In the genomic region with DNA sequence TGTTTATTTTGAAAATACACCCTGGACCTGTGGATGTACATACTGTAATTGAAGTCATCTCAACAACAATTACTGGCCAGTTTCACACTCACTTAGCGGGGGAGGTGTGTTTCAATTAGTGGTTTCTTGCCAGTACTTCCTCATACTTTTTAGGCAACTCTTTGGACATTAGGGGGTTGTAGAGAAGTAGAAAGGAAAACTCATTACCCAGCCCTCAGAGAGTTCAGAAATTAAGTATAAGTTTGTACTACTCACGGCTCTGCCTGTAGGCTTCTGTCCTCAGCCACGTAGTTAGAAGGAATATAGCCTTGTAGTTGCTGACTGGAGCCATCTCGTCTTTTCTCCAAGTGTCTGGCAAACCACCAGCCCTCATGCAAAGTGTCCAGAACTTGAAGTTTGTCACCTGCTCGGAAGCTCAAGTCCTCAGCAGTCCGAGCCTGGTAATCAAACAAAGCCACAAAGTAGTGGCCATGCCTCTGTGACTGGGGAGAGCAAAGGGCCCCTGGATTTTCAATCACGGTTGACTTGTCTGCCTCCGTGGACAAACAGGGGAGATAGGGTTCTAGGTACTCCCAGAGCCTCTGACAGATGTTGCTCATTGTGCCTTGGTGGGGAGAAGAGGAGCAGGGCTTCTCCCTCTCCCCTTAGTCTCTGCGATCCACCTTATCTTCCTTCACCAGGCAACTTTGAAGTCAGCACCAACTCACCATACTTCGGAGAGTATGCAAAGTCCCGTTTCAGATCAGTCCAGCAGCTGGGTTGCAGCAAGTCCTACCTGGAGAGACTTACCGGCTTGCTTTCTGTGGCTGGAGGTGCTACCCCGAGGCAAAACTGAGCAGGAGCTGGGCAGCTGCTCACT, we compare ENCODE assay signal across 1 cellular context.
TF ChIP-seq lines count a peak whose summit lies in the region.

No MANE protein-coding gene starts in this region.

TF ChIP-seq in GM12878, 131 proteins besides CTCF, POLR2A, EP300 and RAD21 (continued from another document):
- no peak for TF ChIP-seq BMI1 (IDR thresholded peaks at IDR 0.05; ENCODE audit: borderline replicate concordance)
- TF ChIP-seq TCF7 (IDR thresholded peaks at IDR 0.05; ENCODE audit: borderline replicate concordance) = no peak
- TF ChIP-seq SMC3 (IDR thresholded peaks at IDR 0.05; ENCODE audit: borderline replicate concordance, low read length) = no peak
- no peak for TF ChIP-seq ZBED1 (IDR thresholded peaks at IDR 0.05; ENCODE audit: borderline replicate concordance)
- no peak for TF ChIP-seq SP1 (IDR thresholded peaks at IDR 0.05; ENCODE audit: low read depth, low read length)
